Comparison of ENCODE assay signal across 1 cellular context in genomic region chr19:510606-511100, GRCh38.
TF ChIP-seq lines count a peak whose summit lies in the region.

No MANE protein-coding gene starts in this region.

TF ChIP-seq in GM12878, 131 proteins besides CTCF, POLR2A, EP300 and RAD21 (continued from another document):
- 0 out of 2 replicates have a peak, but pooled peaks have one; percentile 7 for TF ChIP-seq DPF2 (IDR thresholded peaks at IDR 0.05)
- TF ChIP-seq CREB1 (IDR thresholded peaks at IDR 0.05; ENCODE audit: low read depth), result peak; percentile 78
- peak; percentile 57 for TF ChIP-seq NR2F1 (conservative IDR thresholded peaks at IDR 0.05)
- TF ChIP-seq HDGF (IDR thresholded peaks at IDR 0.05), result peak; percentile 86
- peak; percentile 33; the same call in 1 of the 2 replicates for TF ChIP-seq RUNX3 (IDR thresholded peaks at IDR 0.05; ENCODE audit: low read length)
- TF ChIP-seq HDAC6 (IDR thresholded peaks at IDR 0.05; ENCODE audit: unreplicated experiment), result no peak
- TF ChIP-seq STAT3 (IDR thresholded peaks at IDR 0.05; ENCODE audit: low read depth, low read length), result no peak
- TF ChIP-seq HCFC1 (IDR thresholded peaks at IDR 0.05; ENCODE audit: low read length), result peak; percentile 33; the same call in 1 of the 2 replicates
- 0 out of 2 replicates have a peak, but pooled peaks have one; percentile 6 for TF ChIP-seq BRCA1 (IDR thresholded peaks at IDR 0.05; ENCODE audit: low read depth, low read length)
- no peak for TF ChIP-seq CHD4 (IDR thresholded peaks at IDR 0.05)
- TF ChIP-seq BACH1 (IDR thresholded peaks at IDR 0.05; ENCODE audit: borderline replicate concordance), result peak; percentile 41; the same call in 1 of the 2 replicates
- TF ChIP-seq GATAD2B (conservative IDR thresholded peaks at IDR 0.05; ENCODE audit: low read depth), result 0 out of 2 replicates have a peak, but pooled peaks have one; percentile 21
- TF ChIP-seq RB1 (IDR thresholded peaks at IDR 0.05; ENCODE audit: borderline replicate concordance), result peak; percentile 54; the same call in 1 of the 2 replicates
- no peak for TF ChIP-seq ASH2L (IDR thresholded peaks at IDR 0.05; ENCODE audit: borderline replicate concordance, low read depth)
- TF ChIP-seq SREBF2 (IDR thresholded peaks at IDR 0.05; ENCODE audit: low read length), result no peak
- TF ChIP-seq REST (IDR thresholded peaks at IDR 0.05; ENCODE audit: low read depth, low read length), result no peak
- TF ChIP-seq USF2 (IDR thresholded peaks at IDR 0.05; ENCODE audit: borderline replicate concordance, low read depth, low read length), result no peak
- peak; percentile 60; the same call in 1 of the 2 replicates for TF ChIP-seq ZNF207 (IDR thresholded peaks at IDR 0.05; ENCODE audit: borderline replicate concordance)
- TF ChIP-seq NBN (IDR thresholded peaks at IDR 0.05), result 0 out of 2 replicates have a peak, but pooled peaks have one; percentile 46
- peak; percentile 37 for TF ChIP-seq MYC (IDR thresholded peaks at IDR 0.05; ENCODE audit: insufficient read depth, insufficient read length, insufficient replicate concordance, low read length, severe bottlenecking)
- TF ChIP-seq KLF5 (IDR thresholded peaks at IDR 0.05; ENCODE audit: partially characterized antibody), result peak; percentile 58
- TF ChIP-seq SKIL (IDR thresholded peaks at IDR 0.05; ENCODE audit: low read depth, poor library complexity, severe bottlenecking), result no peak
- TF ChIP-seq LARP7 (IDR thresholded peaks at IDR 0.05), result no peak
- TF ChIP-seq MAX (IDR thresholded peaks at IDR 0.05; ENCODE audit: low read depth, low read length), result peak; percentile 83
TF ChIP-seq in GM12878: peak in this region for 34.
